Comparison of ENCODE assay signal across 2 cellular contexts in the genomic region with DNA sequence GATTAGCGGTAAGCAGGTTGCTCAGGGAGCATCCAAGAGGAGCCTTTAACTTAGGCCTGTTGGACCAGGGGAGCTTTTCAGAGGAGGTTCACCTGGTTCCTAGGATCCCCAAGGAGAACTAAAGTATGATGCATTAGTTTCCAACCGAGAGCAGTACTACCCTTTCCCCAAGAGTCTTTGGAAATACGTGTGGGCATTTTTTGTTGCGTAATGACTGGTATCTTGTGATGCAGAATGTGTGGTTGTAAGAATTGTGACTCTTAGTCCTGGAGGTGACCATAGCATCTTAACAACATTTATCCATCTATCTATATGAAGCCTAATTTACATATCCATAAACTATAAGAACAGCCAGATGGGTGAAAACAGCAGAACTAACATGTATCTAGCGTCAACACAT.
TF ChIP-seq lines count a peak whose summit lies in the region.

No MANE protein-coding gene starts in this region.

TF ChIP-seq in IMR-90, 13 proteins besides CTCF, POLR2A, EP300 and RAD21:
- TF ChIP-seq, protein P1, sequence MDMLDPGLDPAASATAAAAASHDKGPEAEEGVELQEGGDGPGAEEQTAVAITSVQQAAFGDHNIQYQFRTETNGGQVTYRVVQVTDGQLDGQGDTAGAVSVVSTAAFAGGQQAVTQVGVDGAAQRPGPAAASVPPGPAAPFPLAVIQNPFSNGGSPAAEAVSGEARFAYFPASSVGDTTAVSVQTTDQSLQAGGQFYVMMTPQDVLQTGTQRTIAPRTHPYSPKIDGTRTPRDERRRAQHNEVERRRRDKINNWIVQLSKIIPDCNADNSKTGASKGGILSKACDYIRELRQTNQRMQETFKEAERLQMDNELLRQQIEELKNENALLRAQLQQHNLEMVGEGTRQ (IDR thresholded peaks at IDR 0.05; ENCODE audit: low read depth, low read length): no peak
- TF ChIP-seq CEBPB (IDR thresholded peaks at IDR 0.05; ENCODE audit: low read depth, low read length) (peak; percentile 74), FOS (IDR thresholded peaks at IDR 0.05; ENCODE audit: low read depth, low read length) (no peak), MXI1 (IDR thresholded peaks at IDR 0.05; ENCODE audit: borderline replicate concordance, low read depth, low read length) (no peak)

TF ChIP-seq in H1, 55 proteins besides CTCF, POLR2A, EP300 and RAD21:
- no peak for TF ChIP-seq SP4 (IDR thresholded peaks at IDR 0.05; ENCODE audit: low read length)
- TF ChIP-seq SIN3A (conservative IDR thresholded peaks at IDR 0.05 in 1 of 2, IDR thresholded peaks at IDR 0.05 in 1 of 2; ENCODE audit: low read depth in 1 of 2, low read length in 2 of 2): no peak
- peak; percentile 75; the same call in 1 of the 2 replicates for TF ChIP-seq CEBPB (IDR thresholded peaks at IDR 0.05; ENCODE audit: low read depth, low read length)
- no peak for TF ChIP-seq KDM4A (IDR thresholded peaks at IDR 0.05; ENCODE audit: low read depth, low read length, severe bottlenecking)
- TF ChIP-seq EZH2 (IDR thresholded peaks at IDR 0.05; ENCODE audit: low read depth, low read length, severe bottlenecking): no peak
- no peak for TF ChIP-seq GTF2F1 (IDR thresholded peaks at IDR 0.05; ENCODE audit: borderline replicate concordance, low read depth, low read length)
- no peak for TF ChIP-seq EGR1 (IDR thresholded peaks at IDR 0.05; ENCODE audit: borderline replicate concordance, low read depth, low read length)
TF ChIP-seq in H1: peak in this region for 1.
